In genomic region chr19:49331616-49332055, GRCh38 we compare ENCODE assay signal across 8 cellular contexts. TPM values are rescaled to one million over a fixed set of nuclear protein-coding genes. Genes with fewer than 3 reads are reported as not detected.
DNase-seq lines count a peak whose midpoint lies in the region; ATAC-seq, FAIRE-seq and TF ChIP-seq lines count a peak whose summit lies in the region.

No MANE protein-coding gene starts in this region.

- no peaks in the 10 kb centered on the region for H3K9me3 ChIP-seq in astrocyte (ENCODE audit: insufficient read depth, low read depth, low read length)

- DNase-seq in AML-193 (lab: John Stamatoyannopoulos, UW) (peak; percentile 47 to 62), HuH-7.5 (ENCODE audit: low spot score) (peak; percentile 82), SW480 (ENCODE audit: low spot score) (peak; percentile 74), astrocyte (ENCODE audit: low read depth) (peak; percentile 45), inferior parietal cortex (ENCODE audit: extremely low spot score) (peak; percentile 62)

- H3K9ac ChIP-seq in astrocyte (ENCODE audit: low read length): no peak overlapping the region

- H3K36me3 Mint-ChIP-seq in astrocyte (ENCODE audit: low read depth, unreplicated experiment): peaks cover 32% of the 10 kb centered on the region
- peaks cover 36% of the 10 kb centered on the region for H3K36me3 Mint-ChIP-seq in stimulated activated memory B cell treated with anti-CD40 and anti-IgM and Interleukin-4, amounts not matched to agents 10 μg/mL and 1 μg/mL and 100 μg/mL, for 72 hours

- H3K4me3 ChIP-seq in astrocyte (ENCODE audit: insufficient read depth, low read depth, low read length): no peak overlapping the region

- no peak overlapping the region for H2AFZ ChIP-seq in astrocyte (ENCODE audit: low read depth, low read length)

- H3K36me3 ChIP-seq in astrocyte (ENCODE audit: insufficient read depth, low read length): no peaks in the 10 kb centered on the region

- H3K27me3 ChIP-seq in astrocyte (ENCODE audit: insufficient read depth, low read length): no peaks in the 10 kb centered on the region

- H3K27ac ChIP-seq in astrocyte (ENCODE audit: low read depth, low read length): no peak overlapping the region

- peak; percentile 35 for ATAC-seq in GM19043 (IDR thresholded peaks at IDR 0.05; ENCODE audit: low read depth, unreplicated experiment)
- peak; percentile 65 for ATAC-seq in stimulated activated memory B cell treated with anti-CD40 and anti-IgM and Interleukin-4, amounts not matched to agents 10 μg/mL and 1 μg/mL and 100 μg/mL, for 72 hours
- no peak for ATAC-seq in GM21786 (IDR thresholded peaks at IDR 0.05; ENCODE audit: unreplicated experiment)

- no peak for FAIRE-seq in astrocyte (lab: Jason Lieb, UNC)

- H4K20me1 ChIP-seq in astrocyte (ENCODE audit: insufficient read depth, low read length): peaks cover 3% of the 10 kb centered on the region

- no peaks in the 10 kb centered on the region for H3K27me3 Mint-ChIP-seq in astrocyte (ENCODE audit: low read depth, unreplicated experiment)
- H3K27me3 Mint-ChIP-seq in stimulated activated memory B cell treated with anti-CD40 and anti-IgM and Interleukin-4, amounts not matched to agents 10 μg/mL and 1 μg/mL and 100 μg/mL, for 72 hours: no peaks in the 10 kb centered on the region

- no peak overlapping the region for H3K4me2 ChIP-seq in astrocyte (ENCODE audit: low read length)

- H3K4me1 ChIP-seq in astrocyte (ENCODE audit: insufficient read depth, low read length): no peaks in the 10 kb centered on the region

- H3K9me3 Mint-ChIP-seq in astrocyte (ENCODE audit: unreplicated experiment): no peaks in the 10 kb centered on the region
- H3K9me3 Mint-ChIP-seq in stimulated activated memory B cell treated with anti-CD40 and anti-IgM and Interleukin-4, amounts not matched to agents 10 μg/mL and 1 μg/mL and 100 μg/mL, for 72 hours: peaks cover 6% of the 10 kb centered on the region

- no peak for TF ChIP-seq CTCF in astrocyte (IDR thresholded peaks at IDR 0.05; ENCODE audit: insufficient read depth, low read depth, low read length)

- H3K4me1 Mint-ChIP-seq in astrocyte (ENCODE audit: low read depth, unreplicated experiment): peaks cover 9% of the 10 kb centered on the region
- H3K4me1 Mint-ChIP-seq in stimulated activated memory B cell treated with anti-CD40 and anti-IgM and Interleukin-4, amounts not matched to agents 10 μg/mL and 1 μg/mL and 100 μg/mL, for 72 hours: peaks cover 84% of the 10 kb centered on the region

- no peak overlapping the region for H3K4me3 Mint-ChIP-seq in astrocyte (ENCODE audit: unreplicated experiment)
- peak overlapping the region; percentile 18 for H3K4me3 Mint-ChIP-seq in stimulated activated memory B cell treated with anti-CD40 and anti-IgM and Interleukin-4, amounts not matched to agents 10 μg/mL and 1 μg/mL and 100 μg/mL, for 72 hours

- no peaks in the 10 kb centered on the region for H3K79me2 ChIP-seq in astrocyte (ENCODE audit: insufficient read depth, low read length)

- no peak overlapping the region for H3K27ac Mint-ChIP-seq in astrocyte (ENCODE audit: unreplicated experiment)
- H3K27ac Mint-ChIP-seq in stimulated activated memory B cell treated with anti-CD40 and anti-IgM and Interleukin-4, amounts not matched to agents 10 μg/mL and 1 μg/mL and 100 μg/mL, for 72 hours: peak overlapping the region; percentile 95

RNA-seq across cellular contexts. Expression of gene CD37, which starts 3.6 kb away (rescaled TPM):
- total RNA-seq in astrocyte: 0.20 TPM in 1 of 2 replicates, not detected in the other

RNA-seq across cellular contexts. Expression of gene SLC6A16, which starts 6.6 kb away (rescaled TPM):
- total RNA-seq in astrocyte: 2.8 and 4.6 TPM in 2 replicates

RNA-seq across cellular contexts. Expression of gene TEAD2, which starts 30.6 kb away (rescaled TPM):
- 46.5 and 58.2 TPM in 2 replicates for total RNA-seq in astrocyte

RNA-seq across cellular contexts. Expression of gene DKKL1, which starts 32.0 kb away (rescaled TPM):
- 0.89 and 1.1 TPM in 2 replicates for total RNA-seq in astrocyte

RNA-seq across cellular contexts. Expression of gene KASH5, which starts 56.4 kb away (rescaled TPM):
- not detected in 2 replicates for total RNA-seq in astrocyte
